ENCODE assay signal across 17 cellular contexts in the genomic region with DNA sequence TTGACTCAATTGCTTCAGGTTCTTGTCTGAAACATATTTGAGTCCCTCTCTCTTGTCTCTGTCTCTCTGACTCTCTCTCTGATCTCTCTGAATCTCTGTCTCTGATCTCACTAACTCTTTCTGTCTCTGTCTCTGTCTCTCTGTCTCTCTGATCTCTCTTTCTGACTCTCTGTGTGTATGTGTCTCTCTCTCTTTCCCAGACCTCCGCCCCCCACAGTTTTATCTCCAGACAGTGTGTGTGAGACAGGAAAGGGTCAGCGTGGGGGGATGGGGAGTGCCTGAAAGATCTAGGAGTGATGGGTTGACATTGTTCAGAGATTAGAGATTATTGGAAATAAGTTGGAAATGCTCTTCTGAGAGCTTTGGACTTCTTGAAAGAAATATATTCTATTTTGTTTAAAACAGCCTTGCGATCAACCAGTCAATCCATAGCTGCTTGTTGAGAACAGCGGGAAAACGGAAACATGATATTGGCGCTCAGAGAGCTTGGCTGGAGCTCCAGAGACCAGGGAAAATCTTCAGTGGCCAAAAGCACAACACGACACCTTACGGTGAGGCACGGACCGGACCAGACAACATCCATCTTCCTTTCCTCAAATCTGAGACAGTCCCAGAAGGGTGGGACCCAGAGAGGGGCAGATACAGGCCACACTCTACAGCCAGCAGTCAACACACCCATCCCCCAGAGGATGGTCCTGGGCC. TPM values are rescaled to one million over a fixed set of nuclear protein-coding genes. Genes with fewer than 3 reads are reported as not detected.
DNase-seq lines count a peak whose midpoint lies in the region; ATAC-seq and TF ChIP-seq lines count a peak whose summit lies in the region.
"Had no signal": no experiment of that assay in that cellular context is flagged by ENCODE, and none has a peak within 500 bp of the region (broad histone marks: within the 10 kb centered on the region; RNA-seq: fewer than 3 reads in every experiment).

No MANE protein-coding gene starts in this region.

- no peak overlapping the region for H3K4me3 ChIP-seq in coronary artery
- no peak overlapping the region for H3K4me3 ChIP-seq in mesodermal cell (ENCODE audit: extremely low read depth, insufficient read depth, low read length, poor library complexity, severe bottlenecking)
- no peak overlapping the region for H3K4me3 ChIP-seq in tibial artery
- H3K4me3 ChIP-seq: lower lobe of right lung, tibial nerve had no signal

- intact Hi-C loops in tibial artery (cut with DNase I; ENCODE audit: low total_unique reads), result loop anchor here (5.0 kb wide), 1 partner anchor 42 kb away; no protein-coding TSS in a partner anchor

- H3K4me1 ChIP-seq in mesodermal cell (ENCODE audit: control insufficient read depth, insufficient read depth, low read length, poor library complexity, severe bottlenecking), result peaks cover 60% of the 10 kb centered on the region
- peaks cover 10 to 89% (median 75%) of the 10 kb centered on the region in 4 donors for H3K4me1 ChIP-seq in tibial artery
- H3K4me1 ChIP-seq: lower lobe of right lung, parathyroid adenoma had no signal

- TF ChIP-seq CTCF in coronary artery (IDR thresholded peaks at IDR 0.05) (no peak), tibial artery (IDR thresholded peaks at IDR 0.05) (no peak), GM10266 (IDR thresholded peaks at IDR 0.05; ENCODE audit: control insufficient read depth, insufficient read depth, low read depth, missing control alignments) (no peak)

- no peak for ATAC-seq in GM19455 (IDR thresholded peaks at IDR 0.05; ENCODE audit: unreplicated experiment)
- ATAC-seq: activated T-helper 17 cell treated with anti-CD3 and anti-CD28 coated beads, Interleukin-2, amount 50 U/mL, for 72 hours; lower lobe of right lung had no signal

- H3K9me3 ChIP-seq in mesodermal cell (ENCODE audit: control insufficient read depth, low read length) (no peaks in the 10 kb centered on the region), tibial artery (no peaks in the 10 kb centered on the region)
- H3K9me3 ChIP-seq: Caco-2, lower lobe of right lung, tibial nerve had no signal

- H3K27me3 ChIP-seq in tibial artery, result no peaks in the 10 kb centered on the region
- H3K27me3 ChIP-seq: tibial nerve had no signal

- H3K36me3 ChIP-seq in mesodermal cell (ENCODE audit: control insufficient read depth, insufficient read depth, low read length) (no peaks in the 10 kb centered on the region), tibial artery (no peaks in the 10 kb centered on the region)
- H3K36me3 ChIP-seq: lower lobe of right lung, tibial nerve had no signal

- no peak overlapping the region for H3K27ac ChIP-seq in coronary artery
- H3K27ac ChIP-seq in mesodermal cell (ENCODE audit: low read depth, low read length, severe bottlenecking), result peak overlapping the region; percentile 57
- peak overlapping the region; percentile 79 to 81 for H3K27ac ChIP-seq in tibial artery
- H3K27ac ChIP-seq: lower lobe of right lung, parathyroid adenoma, tibial nerve had no signal

- peak; percentile 46 for DNase-seq in activated effector memory CD4-positive, alpha-beta T cell treated with anti-CD3 and anti-CD28 coated beads, Interleukin-2, amount 50 U/mL, for 16 hours
- no peak for DNase-seq in activated effector memory CD4-positive, alpha-beta T cell treated with Interleukin-2 at 50 U/mL for 16 hours
- DNase-seq in coronary artery (ENCODE audit: low spot score), result peak; percentile 53
- DNase-seq in tibial artery, result peak in 1 of 2 donors; percentile 55
- DNase-seq in NCI-H2171 (lab: John Stamatoyannopoulos, UW), result no peak
- no peak for DNase-seq in GM10266 (ENCODE audit: extremely low spot score)
- DNase-seq: activated CD4-positive, alpha-beta T cell treated with anti-CD3 and anti-CD28 coated beads for 48 hours; hypothalamus; MM.1S; T-helper 1 cell had no signal

- WGBS in mesodermal cell (ENCODE audit: insufficient coverage in 2 of 2), 2 experiments, result 86 to 89% methylated on average over 6 to 7 of the region's 10 CpGs

RNA-seq across cellular contexts. Expression of a gene that starts 35.5 kb away (rescaled TPM):
- not detected for polyA plus RNA-seq in mesodermal cell (2013, experiment 1 of 2)
- not detected for polyA plus RNA-seq in mesodermal cell (2013, experiment 2 of 2)

Comparison
In these comparisons a context has a peak if more than half of its experiments do, and no peak if none do; other contexts are left out.
1. DNase-seq: peak in activated effector memory CD4-positive, alpha-beta T cell treated with anti-CD3 and anti-CD28 coated beads, Interleukin-2, amount 50 U/mL, for 16 hours (single experiment) and coronary artery (single experiment); none in activated effector memory CD4-positive, alpha-beta T cell treated with Interleukin-2 at 50 U/mL for 16 hours (single experiment), NCI-H2171 (single experiment) and GM10266 (single experiment).
2. H3K27ac ChIP-seq: peak in mesodermal cell (single experiment) and tibial artery (2 of 2); none in coronary artery (0 of 2).